ENCODE assay signal across 8 cellular contexts in genomic region chr2:134118279-134119116, GRCh38.
DNase-seq lines count a peak whose midpoint lies in the region; ATAC-seq and TF ChIP-seq lines count a peak whose summit lies in the region.

No MANE protein-coding gene starts in this region.

- ATAC-seq in GM18907 (IDR thresholded peaks at IDR 0.05; ENCODE audit: unreplicated experiment) (peak; percentile 58), HG03175 (IDR thresholded peaks at IDR 0.05; ENCODE audit: unreplicated experiment) (peak; percentile 42), left colon (peak; percentile 56)
- no peak for ATAC-seq in central memory CD8-positive, alpha-beta T cell (replicated peaks; ENCODE audit: extremely low read depth, poor library complexity, severe bottlenecking)

- no peaks in the 10 kb centered on the region for H3K9me3 Mint-ChIP-seq in central memory CD8-positive, alpha-beta T cell

- H3K4me1 Mint-ChIP-seq in central memory CD8-positive, alpha-beta T cell: peaks cover 41% of the 10 kb centered on the region

- peak; percentile 90 for TF ChIP-seq CTCF in AG10803 (conservative IDR thresholded peaks at IDR 0.05; ENCODE audit: low read length)

- peaks cover 4% of the 10 kb centered on the region for H3K36me3 Mint-ChIP-seq in central memory CD8-positive, alpha-beta T cell (ENCODE audit: insufficient read depth)

- intact Hi-C loops in left colon (cut with DNase I, micrococcal nuclease): loop anchor here in 1 of 2 donors (2.0 to 10.0 kb wide), 4 partner anchors 89 to 796 kb away; partner anchors contain the start of gene CCNT2

- DNase-seq in AG10803 (ENCODE audit: low read depth) (peak; percentile 97), NCI-H345 treated with DMSO at 0.1 percent for 48 hours (lab: John Stamatoyannopoulos, UW; ENCODE audit: unreplicated experiment) (peak; percentile 87), left colon (peak; percentile 87 to 93)
- peak; percentile 52 to 73 (median 67) for DNase-seq in activated CD4-positive, CD25-positive, alpha-beta regulatory T cell (lab: John Stamatoyannopoulos, UW)
- DNase-seq in central memory CD8-positive, alpha-beta T cell (ENCODE audit: low spot score in 2 of 2): peak; percentile 63 to 71
- peak; percentile 82 for DNase-seq in stimulated activated CD4-positive, alpha-beta T cell treated with anti-CD3 and anti-CD28 coated beads, Interleukin-2, amount 100 ng/mL, for 4 hours (ENCODE audit: low read depth)

- H3K4me3 Mint-ChIP-seq in central memory CD8-positive, alpha-beta T cell: peak overlapping the region; percentile 97

- H3K27ac Mint-ChIP-seq in central memory CD8-positive, alpha-beta T cell (ENCODE audit: low read depth): peak overlapping the region; percentile 98

- no peak overlapping the region for H3K4me3 ChIP-seq in AG10803 (ENCODE audit: low read length)

- H3K27me3 Mint-ChIP-seq in central memory CD8-positive, alpha-beta T cell: no peaks in the 10 kb centered on the region
